Comparison of ENCODE assay signal across 1 cellular context in the genomic region with DNA sequence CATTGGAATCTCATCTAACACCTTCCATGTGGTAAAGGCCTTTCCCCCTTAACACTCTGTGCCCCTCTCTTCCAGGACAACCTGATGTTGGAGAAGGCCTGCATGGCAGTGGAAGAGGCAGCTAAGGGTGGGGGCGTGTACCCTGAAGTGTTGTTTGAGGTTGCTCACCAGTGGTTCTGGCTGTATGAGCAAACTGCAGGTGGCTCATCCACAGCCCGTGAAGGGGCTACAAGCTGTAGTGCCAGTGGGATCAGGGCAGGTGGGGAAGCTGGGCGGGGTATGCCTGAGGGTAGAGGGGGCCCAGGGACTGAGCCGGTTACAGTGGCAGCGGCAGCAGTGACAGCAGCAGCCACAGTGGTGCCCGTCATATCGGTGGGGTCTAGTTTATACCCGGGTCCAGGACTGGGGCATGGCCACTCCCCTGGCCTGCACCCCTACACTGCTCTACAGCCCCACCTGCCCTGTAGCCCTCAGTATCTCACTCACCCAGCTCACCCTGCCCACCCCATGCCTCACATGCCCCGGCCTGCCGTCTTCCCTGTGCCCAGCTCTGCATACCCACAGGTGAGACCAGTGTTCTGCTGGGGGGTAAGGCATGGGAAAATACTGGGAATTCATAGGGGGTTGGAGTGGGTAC.
TF ChIP-seq lines count a peak whose summit lies in the region.

No MANE protein-coding gene starts in this region.

TF ChIP-seq in H1, 55 proteins besides CTCF, POLR2A, EP300 and RAD21:
- TF ChIP-seq SUZ12 (IDR thresholded peaks at IDR 0.05; ENCODE audit: low read length) = no peak
- peak; percentile 29; the same call in 1 of the 2 replicates for TF ChIP-seq POLR2AphosphoS5 (IDR thresholded peaks at IDR 0.05; ENCODE audit: low read depth, low read length)
TF ChIP-seq in H1: peak in this region for 1.
